Comparison of ENCODE assay signal across 23 cellular contexts in genomic region chr14:73945159-73945670, GRCh38. TPM values are rescaled to one million over a fixed set of nuclear protein-coding genes. Genes with fewer than 3 reads are reported as not detected.
DNase-seq lines count a peak whose midpoint lies in the region; ATAC-seq, FAIRE-seq and TF ChIP-seq lines count a peak whose summit lies in the region.
"Had no signal": no experiment of that assay in that cellular context is flagged by ENCODE, and none has a peak within 500 bp of the region (broad histone marks: within the 10 kb centered on the region; RNA-seq: fewer than 3 reads in every experiment).

No MANE protein-coding gene starts in this region.

- H3K4me3 ChIP-seq in hepatocyte (no peak overlapping the region), pancreas (no peak overlapping the region)
- H3K4me3 ChIP-seq: GM23248, SJSA1 had no signal

- no peaks in the 10 kb centered on the region for H3K9me3 ChIP-seq in hepatocyte (ENCODE audit: low read depth)
- no peaks in the 10 kb centered on the region for H3K9me3 ChIP-seq in pancreas
- H3K9me3 ChIP-seq: SJSA1 had no signal

- no peaks in the 10 kb centered on the region for H4K20me1 ChIP-seq in hepatocyte (ENCODE audit: insufficient read depth, poor library complexity, severe bottlenecking)

- H3K4me1 ChIP-seq in hepatocyte (ENCODE audit: insufficient read depth): peaks cover 4% of the 10 kb centered on the region
- H3K4me1 ChIP-seq in pancreas: peaks cover 7 to 11% (median 10%) of the 10 kb centered on the region in 3 donors

- peak; percentile 23 for DNase-seq in LoVo (ENCODE audit: low spot score)
- DNase-seq in hepatocyte (ENCODE audit: low spot score): no peak
- DNase-seq in pancreas: peak in 4 of 6 donors; percentile 45 to 65 (median 59)
- DNase-seq in NCI-H2171 treated with DMSO at 0.1 percent for 48 hours (lab: John Stamatoyannopoulos, UW): no peak
- DNase-seq in epidermal melanocyte (ENCODE audit: insufficient read length, low spot score): no peak
- DNase-seq: CD4-positive, alpha-beta T cell; GM23248; H9; HFFc6; IMR-90; MV-4-11; NCI-H1105 treated with DMSO at 0.1 percent for 48 hours; NCI-H1694; NCI-H2081; NCI-H2171; NCI-H446; NCI-H526 had no signal

- 51% methylated on average over 4 of the region's 4 CpGs for WGBS in hepatocyte (ENCODE audit: low lambda C conversion rate, missing lambda C conversion rate)
- 16 to 25% methylated on average over 4 of the region's 4 CpGs for WGBS in pancreas, 2 donors

- H3K27me3 ChIP-seq in hepatocyte: peaks cover 6% of the 10 kb centered on the region
- no peaks in the 10 kb centered on the region for H3K27me3 ChIP-seq in pancreas
- H3K27me3 ChIP-seq: SJSA1 had no signal

- ATAC-seq in pancreas (peak; percentile 21 to 65 (median 34)), HG03460 (IDR thresholded peaks at IDR 0.05; ENCODE audit: unreplicated experiment) (no peak), HG03139 (IDR thresholded peaks at IDR 0.05; ENCODE audit: unreplicated experiment) (no peak)
- ATAC-seq: Right ventricle myocardium inferior had no signal

- H2AFZ ChIP-seq in hepatocyte: peak overlapping the region; percentile 12
- H2AFZ ChIP-seq: GM23248 had no signal

- H3K36me3 ChIP-seq in hepatocyte (replicated peaks; ENCODE audit: insufficient read depth, low read depth): no peaks in the 10 kb centered on the region
- H3K36me3 ChIP-seq in pancreas: no peaks in the 10 kb centered on the region

- H3K9me2 ChIP-seq in hepatocyte (replicated peaks; ENCODE audit: insufficient read depth): no peaks in the 10 kb centered on the region

- H3K27ac ChIP-seq in hepatocyte: no peak overlapping the region
- peak overlapping the region in 2 of 4 donors; percentile 41 to 52 for H3K27ac ChIP-seq in pancreas
- H3K27ac ChIP-seq: GM23248, KMS-11, SJSA1 had no signal

- peaks cover 4% of the 10 kb centered on the region for H3K79me2 ChIP-seq in hepatocyte

- intact Hi-C loops in pancreas (cut with DNase I): no loop called here

- no peak for TF ChIP-seq CTCF in hepatocyte (IDR thresholded peaks at IDR 0.05; ENCODE audit: poor library complexity)
- TF ChIP-seq CTCF in pancreas (IDR thresholded peaks at IDR 0.05): no peak

- no peak overlapping the region for H3K4me2 ChIP-seq in hepatocyte
- H3K4me2 ChIP-seq: KMS-11 had no signal

- peak; percentile 5 for FAIRE-seq in pancreas (lab: Jason Lieb, UNC)
- FAIRE-seq: GM12891 had no signal

RNA-seq across cellular contexts. Expression of gene FAM161B, which starts 4.7 kb away (rescaled TPM):
- total RNA-seq in hepatocyte (2.3 and 3.3 TPM in 2 replicates), pancreas (1 to 10 TPM in 5 of 6 donors, under 1 TPM in 1; 0.97 to 2.0 (median 1.2) TPM)
- polyA plus RNA-seq in hepatocyte (0.77 and 2.0 TPM in 2 replicates), pancreas (1 to 10 TPM; 1.4 to 2.0 TPM)

RNA-seq across cellular contexts. Expression of gene COQ6, which starts 4.9 kb away (rescaled TPM):
- total RNA-seq in hepatocyte: 18.7 and 29.5 TPM in 2 replicates
- polyA plus RNA-seq in hepatocyte: 21.8 and 24.7 TPM in 2 replicates
- 1 to 10 TPM; 5.1 to 8.1 (median 6.7) TPM for total RNA-seq in pancreas
- polyA plus RNA-seq in pancreas: 10 to 100 TPM in 1 of 2 donors, 1 to 10 TPM in 1; 6.5 to 19.8 TPM

RNA-seq across cellular contexts. Expression of gene ZNF410, which starts 58.6 kb away (rescaled TPM):
- total RNA-seq in hepatocyte (61.7 and 70.4 TPM in 2 replicates), pancreas (10 to 100 TPM; 13.3 to 24.2 (median 15.8) TPM)
- polyA plus RNA-seq in hepatocyte (32.9 and 42.1 TPM in 2 replicates), pancreas (10 to 100 TPM; 15.3 to 23.4 TPM)

Comparison
In these comparisons a context has a peak if more than half of its experiments do, and no peak if none do; other contexts are left out.
1. DNase-seq: peak in LoVo (single experiment) and pancreas (4 of 6); none in hepatocyte (single experiment), NCI-H2171 treated with DMSO at 0.1 percent for 48 hours (single experiment) and epidermal melanocyte (single experiment).
2. ATAC-seq: peak in pancreas (4 of 4); none in HG03460 (single experiment) and HG03139 (single experiment).